8 cellular contexts compared by ENCODE assay signal in genomic region chr15:89874926-89875564, GRCh38.
DNase-seq lines count a peak whose midpoint lies in the region; ATAC-seq and TF ChIP-seq lines count a peak whose summit lies in the region.

No MANE protein-coding gene starts in this region.

- in situ Hi-C loops in astrocyte of the spinal cord (cut with HindIII; ENCODE audit: low sequenced_read_pairs), result loop anchor here (25.0 kb wide), 1 partner anchor 113 kb away; the partner anchor contains the start of gene MESP1

- ATAC-seq in HG02678 (IDR thresholded peaks at IDR 0.05; ENCODE audit: unreplicated experiment) (peak; percentile 79), HG02870 (IDR thresholded peaks at IDR 0.05; ENCODE audit: unreplicated experiment) (no peak)

- no peak overlapping the region for H3K4me3 ChIP-seq in astrocyte of the spinal cord (ENCODE audit: low read depth, low read length)

- TF ChIP-seq CTCF in GM10266 (IDR thresholded peaks at IDR 0.05; ENCODE audit: control insufficient read depth, insufficient read depth, low read depth, missing control alignments), result peak; percentile 92
- peak; percentile 98 for TF ChIP-seq CTCF in astrocyte of the spinal cord (IDR thresholded peaks at IDR 0.05; ENCODE audit: low read depth, low read length)

- DNase-seq in GM10266 (ENCODE audit: extremely low spot score) (peak; percentile 88), NCI-H2081 treated with DMSO at 0.1 percent for 48 hours (lab: John Stamatoyannopoulos, UW) (peak; percentile 11), UCSD-AML1 (lab: John Stamatoyannopoulos, UW; ENCODE audit: unreplicated experiment) (peak; percentile 77), astrocyte of the spinal cord (ENCODE audit: low read depth, low spot score) (peak; percentile 68), iPS DF 4.7 (ENCODE audit: extremely low read depth, low spot score) (peak; percentile 22)
- DNase-seq in stimulated activated CD4-positive, alpha-beta T cell treated with anti-CD3 and anti-CD28 coated beads, Interleukin-12 subunit alpha, Interleukin-12 subunit beta, amount 100 ng/mL, for 48 hours (ENCODE audit: low read depth in 2 of 3, low spot score in 1 of 3), result peak; percentile 71 to 78 (median 75)

Comparison
In these comparisons a context has a peak if more than half of its experiments do, and no peak if none do; other contexts are left out.
1. DNase-seq: peak in every context shown above with its lines; median percentile 88 in GM10266; 77 in UCSD-AML1; 75 in stimulated activated CD4-positive, alpha-beta T cell treated with anti-CD3 and anti-CD28 coated beads, Interleukin-12 subunit alpha, Interleukin-12 subunit beta, amount 100 ng/mL, for 48 hours; 68 in astrocyte of the spinal cord; 22 in iPS DF 4.7; 11 in NCI-H2081 treated with DMSO at 0.1 percent for 48 hours.